Comparison of ENCODE assay signal across 24 cellular contexts in the genomic region with DNA sequence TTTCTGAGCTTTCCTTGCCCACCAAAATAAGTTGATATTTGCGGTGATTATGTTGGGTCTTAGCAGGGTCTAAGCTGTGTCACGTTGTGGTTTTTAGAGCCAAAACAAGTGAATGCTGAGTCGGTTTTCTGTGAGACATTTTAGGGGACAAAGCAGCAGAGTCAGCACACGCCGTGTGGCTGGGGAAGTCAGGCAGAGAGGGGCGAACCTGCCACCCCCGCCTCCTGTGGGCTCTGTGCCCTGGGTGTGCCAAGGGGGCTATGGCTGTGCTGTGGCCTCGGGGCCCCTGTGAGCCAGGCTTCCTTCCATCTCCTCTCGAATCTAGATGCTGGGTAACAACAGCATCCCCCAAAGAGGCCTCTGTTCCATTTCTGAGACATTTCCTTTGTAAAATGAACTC.
"Had no signal": no experiment of that assay in that cellular context is flagged by ENCODE, and none has a peak within 500 bp of the region (broad histone marks: within the 10 kb centered on the region; RNA-seq: fewer than 3 reads in every experiment).

No MANE protein-coding gene starts in this region.

- H3K4me1 Mint-ChIP-seq: activated B cell treated with CpG ODN at 0.5 μM for 24 hours; activated CD4-positive, alpha-beta T cell treated with anti-CD3 and anti-CD28 coated beads for 36 hours; naive thymus-derived CD8-positive, alpha-beta T cell; neural progenitor cell had no signal

- FAIRE-seq: astrocyte, keratinocyte, TTC549 had no signal

- H3K9me3 Mint-ChIP-seq: activated B cell treated with CpG ODN at 0.5 μM for 24 hours; activated T-cell treated with anti-CD3 and anti-CD28 coated beads, Interleukin-2, amount 50 U/mL, for 24 hours; activated T-helper 2 cell treated with anti-CD3 and anti-CD28 coated beads, Interferon-gamma antibody, Interleukin-2, Interleukin-4, amounts not matched to agents 10 μg/mL and 5 μg/mL and 100 μg/mL, durations not matched to agents 14 hours and 24 hours and 36 hours; naive thymus-derived CD8-positive, alpha-beta T cell; neural progenitor cell had no signal

- H3K27me3 Mint-ChIP-seq: activated CD4-positive, alpha-beta T cell treated with anti-CD3 and anti-CD28 coated beads for 36 hours had no signal

- H3K9ac ChIP-seq: neural progenitor cell had no signal

- H3K27me3 ChIP-seq: neural progenitor cell, transverse colon, uterus had no signal

- H3K36me3 Mint-ChIP-seq: activated naive CD8-positive, alpha-beta T cell; naive thymus-derived CD8-positive, alpha-beta T cell had no signal

- H3K27ac Mint-ChIP-seq: activated B cell treated with CpG ODN at 0.5 μM for 24 hours; activated CD4-positive, alpha-beta T cell treated with anti-CD3 and anti-CD28 coated beads for 36 hours; activated naive CD8-positive, alpha-beta T cell; activated T-cell treated with anti-CD3 and anti-CD28 coated beads, Interleukin-2, amount 50 U/mL, for 24 hours; activated T-helper 2 cell treated with anti-CD3 and anti-CD28 coated beads, Interferon-gamma antibody, Interleukin-2, Interleukin-4, amounts not matched to agents 10 μg/mL and 5 μg/mL and 100 μg/mL, durations not matched to agents 14 hours and 24 hours and 36 hours; neural progenitor cell had no signal

- H3K4me1 ChIP-seq: lower lobe of right lung, prostate gland, transverse colon, uterus had no signal

- H3K27ac ChIP-seq: lower lobe of right lung, neural progenitor cell, prostate gland, skin epidermis, transverse colon, uterus had no signal

- H2AFZ ChIP-seq: neural progenitor cell had no signal

- H3K36me3 ChIP-seq: neural progenitor cell, prostate gland, transverse colon, uterus had no signal

- H3K4me2 ChIP-seq: neural progenitor cell had no signal

- H3K4me3 Mint-ChIP-seq: activated B cell treated with CpG ODN at 0.5 μM for 24 hours; activated CD4-positive, alpha-beta T cell treated with anti-CD3 and anti-CD28 coated beads for 36 hours; activated naive CD8-positive, alpha-beta T cell; activated T-cell treated with anti-CD3 and anti-CD28 coated beads, Interleukin-2, amount 50 U/mL, for 24 hours; naive thymus-derived CD8-positive, alpha-beta T cell; neural progenitor cell had no signal

- ATAC-seq: activated CD4-positive, alpha-beta T cell treated with anti-CD3 and anti-CD28 coated beads for 36 hours; lower lobe of right lung; naive thymus-derived CD8-positive, alpha-beta T cell had no signal

- DNase-seq: activated B cell treated with CpG ODN at 0.5 μM for 24 hours; activated CD4-positive, alpha-beta T cell treated with anti-CD3 and anti-CD28 coated beads for 36 hours; activated CD4-positive, alpha-beta T cell treated with anti-CD3 and anti-CD28 coated beads, Interleukin-2, amount 50 U/mL, for 4 hours; activated CD8-positive, alpha-beta memory T cell treated with anti-CD3 and anti-CD28 coated beads for 24 hours; activated CD8-positive, alpha-beta memory T cell treated with anti-CD3 and anti-CD28 coated beads, Interleukin-2, amount 50 U/mL, for 4 hours; activated naive CD4-positive, alpha-beta T cell; activated T-cell treated with anti-CD3 and anti-CD28 coated beads, Interleukin-2, amount 50 U/mL, for 24 hours; central memory CD4-positive, alpha-beta T cell; erythroblast; foreskin fibroblast; lower lobe of right lung; naive thymus-derived CD8-positive, alpha-beta T cell; right cardiac atrium; stimulated activated CD4-positive, alpha-beta T cell treated with anti-CD3 and anti-CD28 coated beads, Interleukin-1b, Interleukin-23, amount 100 ng/mL, for 48 hours; transverse colon; uterus had no signal

- H3K4me3 ChIP-seq: lower lobe of right lung, neural progenitor cell, prostate gland, skin epidermis, transverse colon, uterus had no signal

- H3K9me3 ChIP-seq: lower lobe of right lung, prostate gland, transverse colon, uterus had no signal
